Comparison of ENCODE assay signal across 10 cellular contexts in the genomic region with DNA sequence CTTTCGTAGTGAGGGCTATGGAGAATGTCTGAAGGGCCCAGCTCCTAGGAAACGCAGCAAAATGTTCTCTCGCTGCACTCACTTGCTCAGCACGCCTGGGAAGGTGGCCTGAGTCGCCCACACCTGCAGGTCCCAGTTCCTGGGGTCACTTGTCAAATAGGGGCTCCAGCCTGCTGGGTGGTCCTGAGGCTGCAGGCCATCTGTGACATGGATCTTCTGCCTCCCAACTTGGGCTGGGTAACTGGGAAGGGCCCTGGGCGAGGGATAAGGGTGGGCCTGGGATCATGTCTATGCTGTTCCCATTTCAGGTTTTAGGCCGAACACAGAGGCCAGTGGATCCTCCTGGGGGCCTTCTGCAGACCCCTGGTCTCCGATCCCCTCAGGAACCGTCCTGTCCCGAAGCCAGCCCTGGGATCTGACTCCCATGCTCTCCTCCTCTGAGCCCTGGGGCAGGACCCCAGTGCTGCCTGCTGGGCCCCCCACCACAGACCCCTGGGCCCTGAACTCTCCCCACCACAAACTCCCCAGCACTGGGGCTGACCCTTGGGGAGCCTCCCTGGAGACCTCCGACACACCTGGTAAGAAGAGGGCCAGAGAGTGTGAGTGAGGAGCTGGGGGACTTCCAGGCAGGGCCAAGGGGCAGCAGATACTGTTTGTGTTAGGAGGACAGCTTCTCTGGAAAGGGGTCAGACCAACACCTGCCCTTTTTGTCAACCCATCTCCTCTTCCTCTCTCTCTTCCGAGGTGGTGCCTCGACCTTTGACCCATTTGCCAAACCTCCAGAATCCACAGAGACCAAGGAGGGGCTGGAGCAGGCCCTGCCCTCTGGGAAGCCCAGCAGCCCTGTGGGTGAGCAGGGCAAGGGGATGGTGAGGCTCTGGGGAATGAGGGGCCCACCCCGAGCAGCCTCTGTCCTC. TPM values are rescaled to one million over a fixed set of nuclear protein-coding genes. Genes with fewer than 3 reads are reported as not detected.
A peak's percentile ranks its signal among the peaks of the same experiment; 100 is the strongest.
DNase-seq lines count a peak whose midpoint lies in the region; ATAC-seq and TF ChIP-seq lines count a peak whose summit lies in the region.
"Had no signal": no experiment of that assay in that cellular context is flagged by ENCODE, and none has a peak within 500 bp of the region (broad histone marks: within the 10 kb centered on the region; RNA-seq: fewer than 3 reads in every experiment).

No MANE protein-coding gene starts in this region.

- H4K20me1 ChIP-seq in SK-N-SH (ENCODE audit: insufficient read depth) (no peaks in the 10 kb centered on the region), hepatocyte (ENCODE audit: insufficient read depth, poor library complexity, severe bottlenecking) (no peaks in the 10 kb centered on the region)

- no peak for DNase-seq in SK-N-SH
- DNase-seq in hepatocyte (ENCODE audit: low spot score): no peak
- DNase-seq in DMS79 treated with DMSO at 0.1 percent for 48 hours (lab: John Stamatoyannopoulos, UW): no peak
- no peak for DNase-seq in NCI-H187 (lab: John Stamatoyannopoulos, UW)
- DNase-seq in nucleus accumbens (lab: John Stamatoyannopoulos, UW): no peak
- DNase-seq: activated gamma-delta T cell had no signal

- H3K4me1 ChIP-seq in ES-I3 (ENCODE audit: insufficient read depth, low read length): peaks cover 30% of the 10 kb centered on the region
- peaks cover 12 to 18% of the 10 kb centered on the region in 2 experiments; a peak in 3 of 4 replicates for H3K4me1 ChIP-seq in SK-N-SH (ENCODE audit: control insufficient read depth in 1 of 2, insufficient read depth in 2 of 2, low read depth in 1 of 2, low read length in 1 of 2)
- peaks cover 29% of the 10 kb centered on the region for H3K4me1 ChIP-seq in hepatocyte (ENCODE audit: insufficient read depth)
- peaks cover 15 to 20% (median 17%) of the 10 kb centered on the region in 3 donors for H3K4me1 ChIP-seq in skeletal muscle tissue (ENCODE audit: control insufficient read depth in 3 of 3, insufficient read depth in 3 of 3, low read length in 3 of 3)

- no peaks in the 10 kb centered on the region for H3K9me2 ChIP-seq in SK-N-SH
- H3K9me2 ChIP-seq in hepatocyte (replicated peaks; ENCODE audit: insufficient read depth): no peaks in the 10 kb centered on the region

- H3K27ac ChIP-seq in SK-N-SH (ENCODE audit: low read depth in 2 of 2, low read length in 1 of 2) (no peak overlapping the region), hepatocyte (peak overlapping the region; percentile 94), skeletal muscle tissue (ENCODE audit: low read depth, low read length) (no peak overlapping the region)

- H3K79me2 ChIP-seq in SK-N-SH (ENCODE audit: insufficient read depth): peaks cover 4% of the 10 kb centered on the region; the same call in 1 of the 2 replicates
- H3K79me2 ChIP-seq in hepatocyte: peaks cover 2% of the 10 kb centered on the region

- POLR2A ChIA-PET in SK-N-SH (lab: Yijun Ruan, JAX): interaction anchor here (1.5 to 2.0 kb wide), 2 partner anchors 8 to 144 kb away, joined by 4 to 14 read pairs; partner anchors contain the start of gene EPN3

- TF ChIP-seq RAD21 in SK-N-SH (IDR thresholded peaks at IDR 0.05; ENCODE audit: low read length): no peak

- H3K4me2 ChIP-seq in SK-N-SH (peak overlapping the region; percentile 80), hepatocyte (peak overlapping the region; percentile 87)

- H3F3A ChIP-seq in SK-N-SH (replicated peaks; ENCODE audit: insufficient read depth): no peaks in the 10 kb centered on the region

- no peak for ATAC-seq in GM19455 (IDR thresholded peaks at IDR 0.05; ENCODE audit: unreplicated experiment)

- 93% methylated on average over 12 of the region's 14 CpGs for WGBS in SK-N-SH (ENCODE audit: low lambda C conversion rate)
- WGBS in hepatocyte (ENCODE audit: low lambda C conversion rate, missing lambda C conversion rate): 89% methylated on average over 14 of the region's 14 CpGs

- H3K27me3 ChIP-seq in SK-N-SH (ENCODE audit: insufficient read depth) (no peaks in the 10 kb centered on the region), hepatocyte (no peaks in the 10 kb centered on the region), skeletal muscle tissue (ENCODE audit: control insufficient read depth in 3 of 3, insufficient read depth in 3 of 3, low read length in 3 of 3) (no peaks in the 10 kb centered on the region)

- H3K4me3 ChIP-seq in SK-N-SH (ENCODE audit: low read depth in 2 of 2, low read length in 1 of 2) (peak overlapping the region; percentile 56 to 61; a peak in 3 of 4 replicates), hepatocyte (no peak overlapping the region), skeletal muscle tissue (ENCODE audit: low read length in 3 of 3) (peak overlapping the region in 2 of 3 donors; percentile 13 to 62)

- H3K9ac ChIP-seq in ES-I3 (ENCODE audit: low read depth, low read length): peak overlapping the region; percentile 78; the same call in 1 of the 2 replicates
- H3K9ac ChIP-seq in SK-N-SH: peak overlapping the region; percentile 60; the same call in 1 of the 2 replicates
- peak overlapping the region in 2 of 3 donors; percentile 74 to 85 for H3K9ac ChIP-seq in skeletal muscle tissue (ENCODE audit: low read depth in 1 of 3, low read length in 3 of 3)

- no peak for TF ChIP-seq EP300 in SK-N-SH (IDR thresholded peaks at IDR 0.05; ENCODE audit: borderline replicate concordance in 1 of 2, low read depth in 1 of 2, low read length in 1 of 2)

- TF ChIP-seq CTCF in SK-N-SH (IDR thresholded peaks at IDR 0.05) (no peak), hepatocyte (IDR thresholded peaks at IDR 0.05; ENCODE audit: poor library complexity) (no peak)

- H3K36me3 ChIP-seq in ES-I3 (ENCODE audit: insufficient read depth, low read length) (no peaks in the 10 kb centered on the region), SK-N-SH (replicated peaks in 1 of 2; ENCODE audit: control insufficient read depth in 1 of 2, insufficient read depth in 2 of 2, low read length in 1 of 2) (no peaks in the 10 kb centered on the region), hepatocyte (replicated peaks; ENCODE audit: insufficient read depth, low read depth) (no peaks in the 10 kb centered on the region), skeletal muscle tissue (ENCODE audit: control insufficient read depth in 3 of 3, insufficient read depth in 3 of 3, low read length in 3 of 3) (peaks cover 0 to 2% (median 0%) of the 10 kb centered on the region in 3 donors)

- H2AFZ ChIP-seq in SK-N-SH (ENCODE audit: low read depth): no peak overlapping the region
- no peak overlapping the region for H2AFZ ChIP-seq in hepatocyte

- H3K9me3 ChIP-seq in ES-I3 (ENCODE audit: control insufficient read depth, insufficient read depth, low read length) (no peaks in the 10 kb centered on the region), SK-N-SH (no peaks in the 10 kb centered on the region), hepatocyte (ENCODE audit: low read depth) (no peaks in the 10 kb centered on the region), skeletal muscle tissue (ENCODE audit: control insufficient read depth in 3 of 3, low read length in 3 of 3) (no peaks in the 10 kb centered on the region)

- CTCF ChIA-PET in SK-N-SH (lab: Yijun Ruan, JAX): interaction anchor here (0.6 to 24.2 kb wide), 17 partner anchors 9 to 432 kb away, joined by 3 to 1212 read pairs (median 7); partner anchors contain the start of genes CACNA1G, EPN3 and RSAD1

TF ChIP-seq in SK-N-SH, 30 proteins besides CTCF, POLR2A, EP300 and RAD21 (continues in another document):
- no peak for TF ChIP-seq YY1 (IDR thresholded peaks at IDR 0.05; ENCODE audit: low read depth)
- no peak for TF ChIP-seq NRF1 (IDR thresholded peaks at IDR 0.05; ENCODE audit: low read depth, low read length)
- TF ChIP-seq CHD2 (IDR thresholded peaks at IDR 0.05; ENCODE audit: low read length, partially characterized antibody): no peak
- TF ChIP-seq SMC3 (IDR thresholded peaks at IDR 0.05; ENCODE audit: low read depth, low read length): no peak
- TF ChIP-seq MXI1 (IDR thresholded peaks at IDR 0.05; ENCODE audit: low read depth, low read length): no peak
- TF ChIP-seq TEAD4 (IDR thresholded peaks at IDR 0.05; ENCODE audit: borderline replicate concordance, insufficient read depth): no peak
- no peak for TF ChIP-seq MEF2A (IDR thresholded peaks at IDR 0.05; ENCODE audit: borderline replicate concordance, low read depth)
- no peak for TF ChIP-seq USF2 (IDR thresholded peaks at IDR 0.05; ENCODE audit: borderline replicate concordance, low read depth, low read length)
- no peak for TF ChIP-seq GABPA (IDR thresholded peaks at IDR 0.05; ENCODE audit: low read depth)
- TF ChIP-seq RXRA (IDR thresholded peaks at IDR 0.05; ENCODE audit: borderline replicate concordance, low read depth): no peak
- TF ChIP-seq TCF12 (IDR thresholded peaks at IDR 0.05): no peak
- no peak for TF ChIP-seq JUND (IDR thresholded peaks at IDR 0.05)
- TF ChIP-seq RCOR1 (IDR thresholded peaks at IDR 0.05; ENCODE audit: low read length): no peak

RNA-seq across cellular contexts. Expression of gene SPATA20, which starts 6.2 kb away (rescaled TPM):
- 92.0 and 106 TPM in 2 replicates for polyA plus RNA-seq in SK-N-SH (2012; rRNA removed)
- polyA plus RNA-seq in SK-N-SH (2012; cell fraction: cytosol; rRNA removed): 28.3 and 39.9 TPM in 2 replicates
- polyA plus RNA-seq in SK-N-SH (2012; cell fraction: nucleus; rRNA removed): 606 and 976 TPM in 2 replicates
- total RNA-seq in hepatocyte: 91.0 and 97.5 TPM in 2 replicates
- 108 and 114 TPM in 2 replicates for polyA plus RNA-seq in hepatocyte
- 27.7 TPM for total RNA-seq in skeletal muscle tissue

RNA-seq across cellular contexts. Expression of gene EPN3, which starts 8.2 kb away (rescaled TPM):
- polyA plus RNA-seq in SK-N-SH (2012; rRNA removed): 0.05 and 0.06 TPM in 2 replicates
- polyA plus RNA-seq in SK-N-SH (2012; cell fraction: cytosol; rRNA removed): 0.03 and 0.12 TPM in 2 replicates
- 0.15 and 0.46 TPM in 2 replicates for polyA plus RNA-seq in SK-N-SH (2012; cell fraction: nucleus; rRNA removed)
- 2.7 and 3.8 TPM in 2 replicates for total RNA-seq in hepatocyte
- polyA plus RNA-seq in hepatocyte: 11.5 and 12.1 TPM in 2 replicates
- not detected for total RNA-seq in skeletal muscle tissue
- total RNA-seq: subcutaneous adipose tissue had no signal

RNA-seq across cellular contexts. Expression of gene CACNA1G, which starts 19.8 kb away (rescaled TPM):
- polyA plus RNA-seq in SK-N-SH (2012; rRNA removed): 0.15 and 0.21 TPM in 2 replicates
- polyA plus RNA-seq in SK-N-SH (2012; cell fraction: cytosol; rRNA removed): 0.08 and 0.24 TPM in 2 replicates
- polyA plus RNA-seq in SK-N-SH (2012; cell fraction: nucleus; rRNA removed): 0.36 and 0.48 TPM in 2 replicates
- 2.9 and 4.8 TPM in 2 replicates for total RNA-seq in hepatocyte
- 3.5 and 4.8 TPM in 2 replicates for polyA plus RNA-seq in hepatocyte
- total RNA-seq in skeletal muscle tissue: 3.7 TPM

RNA-seq across cellular contexts. Expression of gene MYCBPAP, which starts 32.5 kb away (rescaled TPM):
- polyA plus RNA-seq in SK-N-SH (2012; rRNA removed) (2.4 and 4.4 TPM in 2 replicates), hepatocyte (0.70 and 1.2 TPM in 2 replicates)
- 1.8 and 1.9 TPM in 2 replicates for polyA plus RNA-seq in SK-N-SH (2012; cell fraction: cytosol; rRNA removed)
- polyA plus RNA-seq in SK-N-SH (2012; cell fraction: nucleus; rRNA removed): 17.3 and 17.7 TPM in 2 replicates
- total RNA-seq in hepatocyte (0.43 TPM in 1 of 2 replicates, not detected in the other), skeletal muscle tissue (under 0.01 TPM)
